Comparison of ENCODE assay signal across 2 cellular contexts in genomic region chr3:132978946-132979345, GRCh38. TPM values are rescaled to one million over a fixed set of nuclear protein-coding genes. Genes with fewer than 3 reads are reported as not detected.
"Had no signal": no experiment of that assay in that cellular context is flagged by ENCODE, and none has a peak within 500 bp of the region (broad histone marks: within the 10 kb centered on the region; RNA-seq: fewer than 3 reads in every experiment).

No MANE protein-coding gene starts in this region.

RNA-seq across cellular contexts. Expression of gene TMEM108, which starts 59.2 kb away (rescaled TPM):
- total RNA-seq: GM23248, HFFc6 had no signal
- polyA plus RNA-seq: GM23248 had no signal
